11 cellular contexts compared by ENCODE assay signal in the genomic region with DNA sequence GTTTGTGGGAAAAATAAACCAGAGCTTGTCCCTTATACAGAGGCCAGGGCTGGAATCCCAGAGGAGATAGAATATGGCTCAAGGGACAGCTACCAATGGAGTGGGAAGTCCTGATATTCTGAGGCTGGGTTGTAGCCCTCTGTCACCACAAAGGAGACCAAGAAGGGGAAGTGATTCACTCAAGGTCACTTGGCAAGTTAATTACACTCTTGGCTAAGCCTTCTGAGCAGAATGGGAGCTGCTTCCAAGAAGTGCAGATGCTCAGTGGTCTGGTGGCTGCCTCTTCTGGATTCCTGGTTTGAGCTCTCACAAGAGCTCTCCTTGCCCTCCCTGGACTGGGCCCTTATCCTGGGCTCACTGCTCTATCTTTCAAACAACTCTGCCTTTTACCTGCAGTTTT.
A peak's percentile ranks its signal among the peaks of the same experiment; 100 is the strongest.
DNase-seq lines count a peak whose midpoint lies in the region; ATAC-seq lines count a peak whose summit lies in the region.
"Had no signal": no experiment of that assay in that cellular context is flagged by ENCODE, and none has a peak within 500 bp of the region (broad histone marks: within the 10 kb centered on the region; RNA-seq: fewer than 3 reads in every experiment).

No MANE protein-coding gene starts in this region.

- H3K36me3 Mint-ChIP-seq in T-cell = no peaks in the 10 kb centered on the region
- H3K36me3 Mint-ChIP-seq: activated naive CD8-positive, alpha-beta T cell; natural killer cell treated with Interleukin-12 subunit alpha and Interleukin-12 subunit beta and Interleukin-15 and Interleukin-18, amount 100 ng/mL, for 72 hours had no signal

- no peaks in the 10 kb centered on the region for H3K4me1 Mint-ChIP-seq in T-cell

- CTCF ChIA-PET in T-cell (lab: Charles Lee) = no interaction called here

- H3K9me3 Mint-ChIP-seq in T-cell = no peaks in the 10 kb centered on the region

- intact Hi-C loops in cardiac septum (cut with DNase I) = no loop called here

- H3K27me3 Mint-ChIP-seq in T-cell = peaks cover 3 to 6% of the 10 kb centered on the region in 2 donors
- H3K27me3 Mint-ChIP-seq: natural killer cell treated with Interleukin-12 subunit alpha and Interleukin-12 subunit beta and Interleukin-15 and Interleukin-18, amount 100 ng/mL, for 72 hours had no signal

- in situ Hi-C loops in KBM-7 (cut with MboI; ENCODE audit: low pct_unique_long_range_greater_than_20kb, low sequenced_read_pairs) = no loop called here

- H3K27ac ChIP-seq in substantia nigra (ENCODE audit: low read depth, low read length, poor library complexity, severe bottlenecking) = peak overlapping the region; percentile 23

- DNase-seq in KBM-7 (peak; percentile 12), SW480 (ENCODE audit: low spot score) (peak; percentile 6), cardiac septum (ENCODE audit: low spot score) (peak; percentile 74), substantia nigra (lab: John Stamatoyannopoulos, UW) (peak in 1 of 49 donors; percentile 9), T-cell (no peak), middle frontal gyrus (ENCODE audit: extremely low spot score, low spot score) (no peak)
- DNase-seq: effector memory CD4-positive, alpha-beta T cell; NCI-H1417 had no signal

- POLR2A ChIA-PET in T-cell (lab: Charles Lee) = interaction anchor here in 1 of 2 donors (0.6 kb wide), 1 partner anchor 65 kb away, joined by 3 read pairs; no protein-coding TSS in a partner anchor

- no peak overlapping the region for H3K4me3 Mint-ChIP-seq in T-cell
- H3K4me3 Mint-ChIP-seq: activated naive CD8-positive, alpha-beta T cell; natural killer cell treated with Interleukin-12 subunit alpha and Interleukin-12 subunit beta and Interleukin-15 and Interleukin-18, amount 100 ng/mL, for 72 hours had no signal

- no peak overlapping the region for H3K27ac Mint-ChIP-seq in T-cell
- H3K27ac Mint-ChIP-seq: activated naive CD8-positive, alpha-beta T cell; natural killer cell treated with Interleukin-12 subunit alpha and Interleukin-12 subunit beta and Interleukin-15 and Interleukin-18, amount 100 ng/mL, for 72 hours had no signal

- ATAC-seq in T-cell (replicated peaks in 1 of 4) (no peak), GM21723 (IDR thresholded peaks at IDR 0.05; ENCODE audit: unreplicated experiment) (no peak)

Comparison
In these comparisons a context has a peak if more than half of its experiments do, and no peak if none do; other contexts are left out.
1. DNase-seq: peak in KBM-7 (single experiment), SW480 (single experiment) and cardiac septum (single experiment); none in T-cell (0 of 34) and middle frontal gyrus (single experiment).